Comparison of ENCODE assay signal across 8 cellular contexts in the genomic region with DNA sequence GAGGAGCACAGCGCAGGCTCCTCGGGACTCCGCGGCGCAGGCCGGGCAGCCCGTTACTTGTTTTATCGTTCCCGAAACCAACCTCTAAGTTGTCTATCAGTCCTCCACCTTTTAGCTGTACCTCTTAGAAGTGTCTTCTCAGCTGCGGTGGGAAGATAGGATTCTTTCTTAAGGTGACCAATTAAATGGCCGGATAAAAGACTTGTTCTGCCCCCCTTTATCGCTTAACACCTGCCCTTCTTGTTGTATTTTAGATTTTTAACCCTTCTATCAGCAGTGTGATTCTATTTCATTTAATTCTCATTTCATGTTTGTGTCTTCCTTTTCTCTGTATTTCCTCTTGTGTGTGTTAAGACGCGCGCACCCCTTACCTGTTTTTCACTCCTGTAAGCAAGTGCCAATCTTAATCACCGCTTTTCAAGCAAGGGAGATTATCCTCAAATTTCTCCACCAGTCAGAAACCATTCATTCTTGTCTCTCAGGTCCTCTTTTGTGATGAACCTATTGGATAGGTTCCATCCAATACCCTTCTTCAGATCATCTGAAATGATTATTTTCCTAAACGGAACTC. TPM values are rescaled to one million over a fixed set of nuclear protein-coding genes. Genes with fewer than 3 reads are reported as not detected.
DNase-seq lines count a peak whose midpoint lies in the region; ATAC-seq and TF ChIP-seq lines count a peak whose summit lies in the region.

No MANE protein-coding gene starts in this region.

- WGBS in adrenal gland, 4 donors, result 18 to 23% (median 23%) methylated on average over 17 of the region's 17 CpGs
- 8% methylated on average over 16 of the region's 17 CpGs for WGBS in right lobe of liver (ENCODE audit: insufficient coverage, low coverage, low lambda C conversion rate, missing lambda C conversion rate)
- 26 to 55% methylated on average over 8 to 17 of the region's 17 CpGs for WGBS in transverse colon (ENCODE audit: low coverage in 1 of 2), 2 donors

- H3K9me3 Mint-ChIP-seq in IgD-negative memory B cell, result no peaks in the 10 kb centered on the region

- peaks cover 36 to 38% (median 36%) of the 10 kb centered on the region in 3 donors for H3K4me1 Mint-ChIP-seq in IgD-negative memory B cell

- H3K36me3 Mint-ChIP-seq in IgD-negative memory B cell, result peaks cover 3% of the 10 kb centered on the region

- H3K27ac ChIP-seq in adrenal gland (peak overlapping the region; percentile 15 to 93 (median 85)), right lobe of liver (peak overlapping the region; percentile 90 to 97 (median 97)), transverse colon (peak overlapping the region; percentile 75 to 86 (median 85))

- no peak for TF ChIP-seq POLR2A in adrenal gland (IDR thresholded peaks at IDR 0.05)
- no peak for TF ChIP-seq POLR2A in right lobe of liver (IDR thresholded peaks at IDR 0.05)
- no peak for TF ChIP-seq POLR2A in transverse colon (IDR thresholded peaks at IDR 0.05)

- H3K4me1 ChIP-seq in adrenal gland (replicated peaks in 1 of 2) (peaks cover 6 to 23% of the 10 kb centered on the region in 2 donors), right lobe of liver (peaks cover 0 to 22% (median 0%) of the 10 kb centered on the region in 4 donors), transverse colon (peaks cover 0 to 21% (median 9%) of the 10 kb centered on the region in 4 donors)

- TF ChIP-seq CTCF in adrenal gland (IDR thresholded peaks at IDR 0.05), result no peak
- no peak for TF ChIP-seq CTCF in right lobe of liver (IDR thresholded peaks at IDR 0.05)
- no peak for TF ChIP-seq CTCF in transverse colon (IDR thresholded peaks at IDR 0.05)
- no peak for TF ChIP-seq CTCF in GM13976 (IDR thresholded peaks at IDR 0.05; ENCODE audit: borderline replicate concordance, control extremely low read depth, extremely low read depth, insufficient read depth, missing control alignments)

- no peaks in the 10 kb centered on the region for H3K27me3 Mint-ChIP-seq in IgD-negative memory B cell

- peak overlapping the region; percentile 91 to 99 (median 99) for H3K27ac Mint-ChIP-seq in IgD-negative memory B cell

- intact Hi-C loops in adrenal gland (cut with DNase I), result no loop called here
- intact Hi-C loops in right lobe of liver (cut with DNase I), result no loop called here
- intact Hi-C loops in transverse colon (cut with DNase I; ENCODE audit: low total_unique reads), result loop anchor here (10.0 kb wide), 1 partner anchor 572 kb away; a partner anchor contains a TSS

- H3K9me3 ChIP-seq in adrenal gland (replicated peaks in 1 of 3), result no peaks in the 10 kb centered on the region
- H3K9me3 ChIP-seq in right lobe of liver, result no peaks in the 10 kb centered on the region
- no peaks in the 10 kb centered on the region for H3K9me3 ChIP-seq in transverse colon

- H3K27me3 ChIP-seq in adrenal gland, result no peaks in the 10 kb centered on the region
- no peaks in the 10 kb centered on the region for H3K27me3 ChIP-seq in right lobe of liver
- H3K27me3 ChIP-seq in transverse colon, result no peaks in the 10 kb centered on the region

- DNase-seq in GF-D8 (lab: John Stamatoyannopoulos, UW) (peak; percentile 38), adrenal gland (no peak), right lobe of liver (no peak), transverse colon (no peak), GM13976 (ENCODE audit: low spot score) (no peak), SHP77 treated with DMSO at 0.1 percent for 48 hours (lab: John Stamatoyannopoulos, UW) (no peak)

- H3K4me3 ChIP-seq in adrenal gland, result peak overlapping the region in 3 of 4 donors; percentile 21 to 62 (median 54)
- peak overlapping the region; percentile 71 to 75 (median 74) for H3K4me3 ChIP-seq in right lobe of liver
- H3K4me3 ChIP-seq in transverse colon, result peak overlapping the region; percentile 47 to 67 (median 62)

- H3K4me3 Mint-ChIP-seq in IgD-negative memory B cell, result peak overlapping the region; percentile 92 to 99 (median 96)

- in situ Hi-C loops in transverse colon (cut with MboI; ENCODE audit: low pct_ligation_motif_present in 1 of 4, low pct_unique_long_range_greater_than_20kb in 1 of 4, low sequenced_read_pairs in 3 of 4), result no loop called here
- in situ Hi-C loops in GM13976 (cut with MboI; ENCODE audit: low sequenced_read_pairs, unreplicated experiment), result no loop called here

- no peak for TF ChIP-seq EP300 in transverse colon (IDR thresholded peaks at IDR 0.05; ENCODE audit: low read depth)

- ATAC-seq in GM21360 (IDR thresholded peaks at IDR 0.05; ENCODE audit: unreplicated experiment) (peak; percentile 39), right lobe of liver (peak in 1 of 4 donors; percentile 0)

- H3K36me3 ChIP-seq in adrenal gland (replicated peaks in 1 of 2) (peaks cover 0 to 17% of the 10 kb centered on the region in 2 donors), right lobe of liver (peaks cover 0 to 11% (median 0%) of the 10 kb centered on the region in 4 donors), transverse colon (peaks cover 0 to 1% (median 0%) of the 10 kb centered on the region in 4 donors)

RNA-seq across cellular contexts. Expression of a gene that starts 0.3 kb away (rescaled TPM):
- polyA plus RNA-seq in IgD-negative memory B cell (21.4 TPM), adrenal gland (10 to 100 TPM; 12.4 to 14.8 (median 13.3) TPM)
- total RNA-seq in adrenal gland (10 to 100 TPM in 6 of 8 donors, 1 to 10 TPM in 2; 7.2 to 16.3 (median 13.5) TPM), right lobe of liver (10 to 100 TPM; 27.9 to 49.1 (median 40.2) TPM), transverse colon (10 to 100 TPM in 2 of 4 donors, 1 to 10 TPM in 1, under 1 TPM in 1; 0.96 to 20.6 (median 7.1) TPM)

RNA-seq across cellular contexts. Expression of a gene that starts 22.8 kb away (rescaled TPM):
- polyA plus RNA-seq in IgD-negative memory B cell (15.1 TPM), adrenal gland (100 to 1,000 TPM; 101 to 169 (median 111) TPM)
- total RNA-seq in adrenal gland (100 to 1,000 TPM in 7 of 8 donors, 10 to 100 TPM in 1; 84.6 to 209 (median 116) TPM), right lobe of liver (10 to 100 TPM; 32.3 to 70.6 (median 47.2) TPM), transverse colon (10 to 100 TPM; 13.8 to 54.0 (median 31.9) TPM)

RNA-seq across cellular contexts. Expression of a gene that starts 57.4 kb away (rescaled TPM):
- polyA plus RNA-seq in IgD-negative memory B cell (0.93 TPM), adrenal gland (1 to 10 TPM in 2 of 3 donors, under 1 TPM in 1; 0.32 to 2.1 (median 1.0) TPM)
- total RNA-seq in adrenal gland (1 to 10 TPM in 6 of 8 donors, under 1 TPM in 1, not detected in 1; 0.54 to 3.0 (median 1.5) TPM), right lobe of liver (under 1 TPM in 4 of 6 experiments, not detected in 2; 0.24 to 0.56 (median 0.51) TPM), transverse colon (under 1 TPM in 2 of 4 donors, not detected in 2; 0.41 to 0.79 TPM)
